In the genomic region with DNA sequence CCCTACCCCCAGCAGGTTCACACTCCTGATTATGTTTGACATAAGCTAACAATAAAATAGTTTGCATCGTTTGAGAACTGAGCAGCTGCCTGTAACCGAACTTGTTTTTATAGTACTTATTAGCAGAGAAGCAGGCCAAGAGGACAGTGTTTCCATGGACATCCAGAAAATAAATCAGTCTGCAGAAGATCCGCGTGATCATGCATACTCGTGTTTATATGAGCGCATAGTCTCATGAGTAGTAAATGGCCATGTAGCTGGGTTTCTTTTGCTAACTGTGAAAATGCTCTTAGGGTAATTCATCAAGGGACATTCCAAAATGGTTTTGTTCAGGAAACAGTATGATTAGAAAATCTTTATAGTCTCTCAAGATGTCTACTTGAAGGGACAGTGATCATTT, we compare ENCODE assay signal across 16 cellular contexts.
DNase-seq lines count a peak whose midpoint lies in the region; ATAC-seq and TF ChIP-seq lines count a peak whose summit lies in the region.
"Had no signal": no experiment of that assay in that cellular context is flagged by ENCODE, and none has a peak within 500 bp of the region (broad histone marks: within the 10 kb centered on the region; RNA-seq: fewer than 3 reads in every experiment).

No MANE protein-coding gene starts in this region.

- no peak overlapping the region for H3K4me3 ChIP-seq in thyroid gland (replicated peaks in 1 of 3)
- H3K4me3 ChIP-seq: A549 had no signal

- H3K4me3 Mint-ChIP-seq in mesothelial cell of epicardium: no peak overlapping the region
- H3K4me3 Mint-ChIP-seq in HFFc6: no peak overlapping the region; the same call in 1 of the 2 replicates
- H3K4me3 Mint-ChIP-seq: CD4-positive, alpha-beta T cell; H9; IgD-negative memory B cell had no signal

- no peaks in the 10 kb centered on the region for H3K9me3 ChIP-seq in thyroid gland
- H3K9me3 ChIP-seq: A549, Caco-2 had no signal

- H3K27me3 Mint-ChIP-seq in mesothelial cell of epicardium (ENCODE audit: low read depth) (no peaks in the 10 kb centered on the region), HFFc6 (ENCODE audit: insufficient read depth) (no peaks in the 10 kb centered on the region; the same call in 1 of the 2 replicates)
- H3K27me3 Mint-ChIP-seq: IgD-negative memory B cell had no signal

- no peaks in the 10 kb centered on the region for H3K9me3 Mint-ChIP-seq in mesothelial cell of epicardium
- no peaks in the 10 kb centered on the region for H3K9me3 Mint-ChIP-seq in HFFc6
- H3K9me3 Mint-ChIP-seq: CD4-positive, alpha-beta T cell; H9; IgD-negative memory B cell had no signal

- no peak for TF ChIP-seq POLR2A in thyroid gland (IDR thresholded peaks at IDR 0.05)

- peak overlapping the region in 2 of 3 donors; percentile 0 to 6 for H3K27ac ChIP-seq in thyroid gland
- H3K27ac ChIP-seq: 22Rv1, A549, C4-2B had no signal

- WGBS in thyroid gland, 2 donors: 56 to 65% methylated on average over 6 of the region's 6 CpGs

- H3K36me3 Mint-ChIP-seq in mesothelial cell of epicardium (peaks cover 14% of the 10 kb centered on the region), HFFc6 (ENCODE audit: low read depth) (peaks cover 9% of the 10 kb centered on the region)
- H3K36me3 Mint-ChIP-seq: IgD-negative memory B cell had no signal

- TF ChIP-seq CTCF in mesothelial cell of epicardium (IDR thresholded peaks at IDR 0.05; ENCODE audit: unreplicated experiment): no peak
- no peak for TF ChIP-seq CTCF in thyroid gland (IDR thresholded peaks at IDR 0.05)
- TF ChIP-seq CTCF in HFFc6 (IDR thresholded peaks at IDR 0.05): no peak

- DNase-seq in NCI-H510A treated with DMSO at 0.1 percent for 48 hours (lab: John Stamatoyannopoulos, UW) (peak; percentile 10), NCI-H510A (lab: John Stamatoyannopoulos, UW) (no peak), mesothelial cell of epicardium (ENCODE audit: low spot score in 2 of 2, unreplicated experiment in 2 of 2) (no peak), thyroid gland (no peak), HFFc6 (no peak)
- DNase-seq in stimulated activated CD4-positive, alpha-beta T cell treated with anti-CD3 and anti-CD28 coated beads, Interleukin-2, amount 100 ng/mL, for 24 hours: no peak
- DNase-seq: AML-193; Caco-2; CD4-positive, alpha-beta T cell; H9 had no signal

- H3K27me3 ChIP-seq in thyroid gland: no peaks in the 10 kb centered on the region

- H3K36me3 ChIP-seq in thyroid gland: no peaks in the 10 kb centered on the region

- peaks cover 9% of the 10 kb centered on the region for H3K4me1 Mint-ChIP-seq in mesothelial cell of epicardium
- H3K4me1 Mint-ChIP-seq in HFFc6 (ENCODE audit: low read depth): peaks cover 6% of the 10 kb centered on the region; the same call in 1 of the 2 replicates
- H3K4me1 Mint-ChIP-seq: IgD-negative memory B cell had no signal

- H3K4me1 ChIP-seq in thyroid gland: peaks cover 0 to 17% of the 10 kb centered on the region in 2 donors
- H3K4me1 ChIP-seq: A549, Caco-2 had no signal

- H3K27ac Mint-ChIP-seq in mesothelial cell of epicardium (peak overlapping the region; percentile 23), HFFc6 (no peak overlapping the region)
- H3K27ac Mint-ChIP-seq: CD4-positive, alpha-beta T cell; IgD-negative memory B cell had no signal

- intact Hi-C loops in thyroid gland (cut with DNase I): no loop called here

- ATAC-seq in GM18861 (IDR thresholded peaks at IDR 0.05; ENCODE audit: unreplicated experiment): no peak
- ATAC-seq: A549, HepG2 had no signal
